In genomic region chr3:151556591-151556990, GRCh38 we compare ENCODE assay signal across 19 cellular contexts.
DNase-seq lines count a peak whose midpoint lies in the region; TF ChIP-seq lines count a peak whose summit lies in the region.
"Had no signal": no experiment of that assay in that cellular context is flagged by ENCODE, and none has a peak within 500 bp of the region (broad histone marks: within the 10 kb centered on the region; RNA-seq: fewer than 3 reads in every experiment).

No MANE protein-coding gene starts in this region.

- peaks cover 9% of the 10 kb centered on the region for H3K4me1 ChIP-seq in mesodermal cell (ENCODE audit: control insufficient read depth, insufficient read depth, low read length, poor library complexity, severe bottlenecking)
- H3K4me1 ChIP-seq in endodermal cell (ENCODE audit: control insufficient read depth, insufficient read depth, low read length) = peaks cover 6% of the 10 kb centered on the region
- H3K4me1 ChIP-seq: Peyer's patch, SJCRH30 had no signal

- H3K36me3 Mint-ChIP-seq in endodermal cell (ENCODE audit: low read depth) = no peaks in the 10 kb centered on the region
- H3K36me3 Mint-ChIP-seq: CD8-positive, alpha-beta T cell; T-cell had no signal

- H3K9ac ChIP-seq in endodermal cell (ENCODE audit: extremely low read depth, low read length, poor library complexity, severe bottlenecking) = no peak overlapping the region
- H3K9ac ChIP-seq: GM23248, KMS-11 had no signal

- TF ChIP-seq CTCF in HL-60 (IDR thresholded peaks at IDR 0.05; ENCODE audit: insufficient read depth, low read length) (no peak), NB4 (IDR thresholded peaks at IDR 0.05; ENCODE audit: low read depth, low read length) (no peak), endodermal cell (conservative IDR thresholded peaks at IDR 0.05) (no peak)

- DNase-seq in HL-60 (ENCODE audit: low read depth in 1 of 2, low spot score in 1 of 2) (peak in 1 of 2 experiments; percentile 17), NB4 (ENCODE audit: low read depth) (peak; percentile 66), SKM-1 treated with dmso at 0.1 percent for 144 hours (lab: John Stamatoyannopoulos, UW; ENCODE audit: unreplicated experiment) (peak; percentile 53), endodermal cell (no peak), UCSD-AML1 (lab: John Stamatoyannopoulos, UW; ENCODE audit: unreplicated experiment) (no peak), DMS 273 (lab: John Stamatoyannopoulos, UW; ENCODE audit: unreplicated experiment) (no peak), cerebellum (ENCODE audit: low spot score) (no peak)
- DNase-seq: ACHN; BE2C; CD8-positive, alpha-beta T cell; GM23248; NCI-H2107; NCI-H345; NCI-H526 treated with DMSO at 0.1 percent for 48 hours; Peyer's patch; SJCRH30; T-cell had no signal

- peaks cover 32% of the 10 kb centered on the region for H3K4me1 Mint-ChIP-seq in endodermal cell
- H3K4me1 Mint-ChIP-seq: T-cell had no signal

- H3K9me3 ChIP-seq in mesodermal cell (ENCODE audit: control insufficient read depth, low read length) (no peaks in the 10 kb centered on the region), endodermal cell (ENCODE audit: control insufficient read depth, low read length) (no peaks in the 10 kb centered on the region)
- H3K9me3 ChIP-seq: BE2C, Peyer's patch, SJCRH30 had no signal

- H3K27ac ChIP-seq in HL-60 (replicated peaks) (peak overlapping the region; percentile 41), mesodermal cell (ENCODE audit: low read depth, low read length, severe bottlenecking) (peak overlapping the region; percentile 65), endodermal cell (ENCODE audit: low read depth, low read length) (no peak overlapping the region)
- H3K27ac ChIP-seq: GM23248, KMS-11, Peyer's patch, SJCRH30 had no signal

- 82 to 91% methylated on average over 2 of the region's 3 CpGs for WGBS in mesodermal cell (ENCODE audit: insufficient coverage in 2 of 2), 2 experiments
- WGBS in endodermal cell (ENCODE audit: insufficient coverage in 1 of 2, insufficient read length in 1 of 2), 2 experiments = 91 to 100% methylated on average over 1 to 3 of the region's 3 CpGs

- no peaks in the 10 kb centered on the region for H3K27me3 ChIP-seq in HL-60 (ENCODE audit: insufficient read depth, poor library complexity, severe bottlenecking)
- H3K27me3 ChIP-seq in endodermal cell (ENCODE audit: control insufficient read depth, insufficient read depth, low read length, poor library complexity, severe bottlenecking) = no peaks in the 10 kb centered on the region
- H3K27me3 ChIP-seq: BE2C, Peyer's patch, SJCRH30 had no signal

- no peaks in the 10 kb centered on the region for H3K9me3 Mint-ChIP-seq in endodermal cell
- H3K9me3 Mint-ChIP-seq: CD8-positive, alpha-beta T cell; T-cell had no signal

- no peak overlapping the region for H3K4me3 Mint-ChIP-seq in endodermal cell
- H3K4me3 Mint-ChIP-seq: CD8-positive, alpha-beta T cell; T-cell had no signal

- H3K27ac Mint-ChIP-seq in endodermal cell = no peak overlapping the region
- H3K27ac Mint-ChIP-seq: CD8-positive, alpha-beta T cell; T-cell had no signal

- H3K4me3 ChIP-seq in HL-60 (replicated peaks; ENCODE audit: insufficient read depth, low read length) = no peak overlapping the region
- H3K4me3 ChIP-seq in NB4 (ENCODE audit: low read depth, low read length) = no peak overlapping the region
- no peak overlapping the region for H3K4me3 ChIP-seq in mesodermal cell (ENCODE audit: extremely low read depth, insufficient read depth, low read length, poor library complexity, severe bottlenecking)
- no peak overlapping the region for H3K4me3 ChIP-seq in endodermal cell (ENCODE audit: low read length)
- H3K4me3 ChIP-seq: GM23248, Peyer's patch, SJCRH30 had no signal

- H3K27me3 Mint-ChIP-seq in endodermal cell (ENCODE audit: insufficient read depth) = no peaks in the 10 kb centered on the region

- TF ChIP-seq POLR2A in NB4 (IDR thresholded peaks at IDR 0.05; ENCODE audit: extremely low read depth, insufficient read length) = no peak

- no peaks in the 10 kb centered on the region for H3K36me3 ChIP-seq in mesodermal cell (ENCODE audit: control insufficient read depth, insufficient read depth, low read length)
- no peaks in the 10 kb centered on the region for H3K36me3 ChIP-seq in endodermal cell (ENCODE audit: control insufficient read depth, insufficient read depth, low read length)
- H3K36me3 ChIP-seq: BE2C, Peyer's patch, SJCRH30 had no signal

Comparison
In these comparisons a context has a peak if more than half of its experiments do, and no peak if none do; other contexts are left out.
1. DNase-seq: peak in NB4 (single experiment) and SKM-1 treated with dmso at 0.1 percent for 144 hours (single experiment); none in endodermal cell (single experiment), UCSD-AML1 (single experiment), DMS 273 (single experiment) and cerebellum (single experiment).